ENCODE assay signal across 29 cellular contexts in the genomic region with DNA sequence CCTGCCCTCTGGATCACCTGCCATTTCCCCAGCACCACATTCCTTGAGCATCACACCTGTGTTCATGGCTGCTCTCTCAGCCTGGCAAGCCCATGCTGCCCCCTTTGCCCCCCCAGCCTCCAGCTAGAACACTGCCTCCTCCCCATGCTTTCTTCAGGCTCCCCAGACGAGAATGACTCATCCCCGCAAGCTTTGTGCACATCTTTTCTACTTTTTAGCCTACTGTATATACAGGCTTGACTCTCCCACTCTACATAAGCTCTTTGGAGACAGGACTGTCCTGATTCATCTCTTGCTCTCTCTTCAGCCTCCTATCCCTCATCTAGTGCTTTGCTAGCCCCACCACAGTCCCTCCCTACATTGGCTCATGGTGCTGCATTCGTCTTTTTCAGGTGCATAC. TPM values are rescaled to one million over a fixed set of nuclear protein-coding genes. Genes with fewer than 3 reads are reported as not detected.
"Had no signal": no experiment of that assay in that cellular context is flagged by ENCODE, and none has a peak within 500 bp of the region (broad histone marks: within the 10 kb centered on the region; RNA-seq: fewer than 3 reads in every experiment).

No MANE protein-coding gene starts in this region.

- H3K27me3 Mint-ChIP-seq: activated B cell treated with CpG ODN at 0.5 μM for 24 hours; activated CD4-positive, alpha-beta memory T cell treated with anti-CD3 and anti-CD28 coated beads, Interleukin-2, amount 10 ng/mL, durations not matched to agents 7 days and 5 days; activated naive CD4-positive, alpha-beta T cell treated with anti-CD3 and anti-CD28 coated beads, Interleukin-2, amount 50 U/mL, for 24 hours; IgD-negative memory B cell had no signal

- H3K4me1 Mint-ChIP-seq: activated B cell treated with CpG ODN at 0.5 μM for 24 hours; activated CD4-positive, alpha-beta memory T cell treated with anti-CD3 and anti-CD28 coated beads, Interleukin-2, amount 10 ng/mL, durations not matched to agents 7 days and 5 days; activated naive CD4-positive, alpha-beta T cell treated with anti-CD3 and anti-CD28 coated beads, Interleukin-2, amount 50 U/mL, for 24 hours; IgD-negative memory B cell had no signal

- ATAC-seq: Right ventricle myocardium inferior had no signal

- H3K4me3 Mint-ChIP-seq: activated B cell treated with CpG ODN at 0.5 μM for 24 hours; activated CD4-positive, alpha-beta memory T cell treated with anti-CD3 and anti-CD28 coated beads, Interleukin-2, amount 10 ng/mL, durations not matched to agents 7 days and 5 days; activated naive CD4-positive, alpha-beta T cell treated with anti-CD3 and anti-CD28 coated beads, Interleukin-2, amount 50 U/mL, for 24 hours; IgD-negative memory B cell; T-helper 1 cell treated with Interleukin-12 subunit alpha and Interleukin-12 subunit beta and Interleukin-4 antibody, amounts not matched to agents 30 μg/mL and 1 μg/mL, for 36 hours had no signal

- H3K27ac Mint-ChIP-seq: activated B cell treated with CpG ODN at 0.5 μM for 24 hours; activated CD4-positive, alpha-beta memory T cell treated with anti-CD3 and anti-CD28 coated beads, Interleukin-2, amount 10 ng/mL, durations not matched to agents 7 days and 5 days; activated naive CD4-positive, alpha-beta T cell treated with anti-CD3 and anti-CD28 coated beads, Interleukin-2, amount 50 U/mL, for 24 hours; IgD-negative memory B cell; T-helper 1 cell treated with Interleukin-12 subunit alpha and Interleukin-12 subunit beta and Interleukin-4 antibody, amounts not matched to agents 30 μg/mL and 1 μg/mL, for 36 hours had no signal

- H3K9me3 Mint-ChIP-seq: activated B cell treated with CpG ODN at 0.5 μM for 24 hours; activated CD4-positive, alpha-beta memory T cell treated with anti-CD3 and anti-CD28 coated beads, Interleukin-2, amount 10 ng/mL, durations not matched to agents 7 days and 5 days; activated naive CD4-positive, alpha-beta T cell treated with anti-CD3 and anti-CD28 coated beads, Interleukin-2, amount 50 U/mL, for 24 hours; IgD-negative memory B cell; T-helper 1 cell treated with Interleukin-12 subunit alpha and Interleukin-12 subunit beta and Interleukin-4 antibody, amounts not matched to agents 30 μg/mL and 1 μg/mL, for 36 hours had no signal

- DNase-seq: activated B cell treated with CpG ODN at 0.5 μM for 24 hours; activated CD4-positive, alpha-beta memory T cell treated with anti-CD3 and anti-CD28 coated beads, Interleukin-2, amount 10 ng/mL, durations not matched to agents 7 days and 5 days; activated CD4-positive, alpha-beta T cell treated with anti-CD3 and anti-CD28 coated beads for 1 hour; activated CD4-positive, alpha-beta T cell treated with anti-CD3 and anti-CD28 coated beads, Interleukin-2, amount 50 U/mL, for 1 hour; activated effector memory CD4-positive, alpha-beta T cell treated with Interleukin-2 at 50 U/mL for 16 hours; activated naive CD4-positive, alpha-beta T cell; activated T-cell treated with anti-CD3 and anti-CD28 coated beads, Interleukin-2, amount 50 U/mL, for 1 hour; amniotic stem cell; brain microvascular endothelial cell; cerebellar nuclear complex; MG63; MV-4-11; NCI-H1092 treated with DMSO at 0.1 percent for 48 hours; NCI-H1417 treated with DMSO at 0.1 percent for 48 hours; NCI-H1694; NCI-H2029; NCI-H345; NCI-H510A; NCI-H526 treated with DMSO at 0.1 percent for 48 hours; NCI-H82; RPMI8226; T-helper 9 cell had no signal

RNA-seq across cellular contexts. Expression of a gene that starts 19.9 kb away (rescaled TPM):
- total RNA-seq: OCI-LY7 had no signal

RNA-seq across cellular contexts. Expression of a gene that starts 52.6 kb away (rescaled TPM):
- total RNA-seq: activated B cell treated with CpG ODN at 0.5 μM for 24 hours; activated CD8-positive, alpha-beta memory T cell treated with anti-CD3 and anti-CD28 coated beads for 36 hours; ascending aorta; OCI-LY7; Right ventricle myocardium inferior had no signal
